Comparison of ENCODE assay signal across 8 cellular contexts in the genomic region with DNA sequence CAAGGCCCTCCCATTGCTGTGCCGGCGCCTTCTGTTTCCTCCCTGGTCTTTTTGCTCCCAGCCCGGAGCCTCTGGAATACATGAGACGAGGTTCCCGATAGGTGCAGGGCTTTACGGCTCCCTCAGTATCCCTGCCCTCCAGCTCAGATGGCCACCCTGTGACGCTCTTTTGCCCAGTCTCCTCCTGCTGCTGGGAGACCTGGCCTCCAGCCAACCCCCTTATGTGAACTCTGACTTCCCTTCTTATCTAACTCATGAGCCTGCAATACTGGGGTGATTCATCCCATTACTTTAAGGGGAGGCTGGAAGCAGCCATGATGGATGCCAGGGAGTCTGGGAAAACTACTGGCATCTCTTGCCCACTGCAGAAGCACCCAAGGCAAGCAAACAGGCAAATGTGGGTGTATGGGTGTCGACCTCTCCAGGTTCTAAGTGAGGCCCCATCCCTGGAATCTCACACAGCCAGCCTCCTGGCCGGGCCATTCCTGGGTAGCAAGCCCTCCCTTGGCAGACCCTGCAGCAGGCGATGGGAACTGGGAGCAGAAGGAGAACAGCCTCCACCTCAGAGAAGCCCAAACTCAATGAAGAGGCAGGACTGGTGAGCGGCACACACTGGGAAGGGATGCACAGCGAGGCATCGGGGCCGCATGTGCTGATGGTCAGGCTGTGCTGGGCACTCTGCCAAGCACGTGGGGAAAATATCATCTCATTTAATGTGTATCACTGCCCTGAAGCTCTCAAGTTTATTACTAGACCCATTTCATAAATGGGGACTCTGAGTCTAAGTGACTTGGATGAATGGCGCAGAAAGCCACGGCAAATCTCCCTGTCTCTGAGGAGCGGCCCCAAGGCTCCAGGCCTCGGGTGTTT.
DNase-seq lines count a peak whose midpoint lies in the region; ATAC-seq and TF ChIP-seq lines count a peak whose summit lies in the region.

No MANE protein-coding gene starts in this region.

- no peaks in the 10 kb centered on the region for H3K4me1 ChIP-seq in breast epithelium
- peaks cover 92% of the 10 kb centered on the region for H3K4me1 ChIP-seq in vagina

- H3K27ac ChIP-seq in breast epithelium (peak overlapping the region; percentile 36 to 74), vagina (peak overlapping the region; percentile 75)

- DNase-seq in A172 (ENCODE audit: low spot score), result peak; percentile 69
- peak; percentile 49 for DNase-seq in HuH-7.5 (ENCODE audit: low spot score)
- DNase-seq in breast epithelium (ENCODE audit: low spot score in 2 of 2), result no peak
- DNase-seq in lung microvascular endothelial cell (ENCODE audit: low read depth in 2 of 2), result peak; percentile 49 to 92
- no peak for DNase-seq in vagina (ENCODE audit: extremely low spot score in 2 of 2)
- no peak for DNase-seq in NCI-H2029 treated with DMSO at 0.1 percent for 48 hours (lab: John Stamatoyannopoulos, UW)
- no peak for DNase-seq in NCI-H748 treated with DMSO at 0.1 percent for 48 hours (lab: John Stamatoyannopoulos, UW)

- no peak for ATAC-seq in HG02885 (IDR thresholded peaks at IDR 0.05; ENCODE audit: poor library complexity, unreplicated experiment)

- no peaks in the 10 kb centered on the region for H3K9me3 ChIP-seq in breast epithelium
- H3K9me3 ChIP-seq in vagina, result no peaks in the 10 kb centered on the region

- intact Hi-C loops in breast epithelium (cut with DNase I; ENCODE audit: low total_unique reads) (no loop called here), vagina (cut with DNase I) (no loop called here)

- TF ChIP-seq POLR2A in breast epithelium (IDR thresholded peaks at IDR 0.05) (no peak), vagina (IDR thresholded peaks at IDR 0.05) (no peak)

- H3K4me3 ChIP-seq in breast epithelium, result no peak overlapping the region
- no peak overlapping the region for H3K4me3 ChIP-seq in vagina

- H3K27me3 ChIP-seq in breast epithelium (no peaks in the 10 kb centered on the region), vagina (no peaks in the 10 kb centered on the region)

- H3K36me3 ChIP-seq in breast epithelium, result no peaks in the 10 kb centered on the region
- no peaks in the 10 kb centered on the region for H3K36me3 ChIP-seq in vagina

- TF ChIP-seq CTCF in breast epithelium (IDR thresholded peaks at IDR 0.05) (no peak), vagina (IDR thresholded peaks at IDR 0.05) (no peak)

Comparison
In these comparisons a context has a peak if more than half of its experiments do, and no peak if none do; other contexts are left out.
1. DNase-seq: peak in A172 (single experiment), HuH-7.5 (single experiment) and lung microvascular endothelial cell (2 of 2); none in breast epithelium (0 of 2), vagina (0 of 2), NCI-H2029 treated with DMSO at 0.1 percent for 48 hours (single experiment) and NCI-H748 treated with DMSO at 0.1 percent for 48 hours (single experiment).